ENCODE assay signal across 1 cellular context in the genomic region with DNA sequence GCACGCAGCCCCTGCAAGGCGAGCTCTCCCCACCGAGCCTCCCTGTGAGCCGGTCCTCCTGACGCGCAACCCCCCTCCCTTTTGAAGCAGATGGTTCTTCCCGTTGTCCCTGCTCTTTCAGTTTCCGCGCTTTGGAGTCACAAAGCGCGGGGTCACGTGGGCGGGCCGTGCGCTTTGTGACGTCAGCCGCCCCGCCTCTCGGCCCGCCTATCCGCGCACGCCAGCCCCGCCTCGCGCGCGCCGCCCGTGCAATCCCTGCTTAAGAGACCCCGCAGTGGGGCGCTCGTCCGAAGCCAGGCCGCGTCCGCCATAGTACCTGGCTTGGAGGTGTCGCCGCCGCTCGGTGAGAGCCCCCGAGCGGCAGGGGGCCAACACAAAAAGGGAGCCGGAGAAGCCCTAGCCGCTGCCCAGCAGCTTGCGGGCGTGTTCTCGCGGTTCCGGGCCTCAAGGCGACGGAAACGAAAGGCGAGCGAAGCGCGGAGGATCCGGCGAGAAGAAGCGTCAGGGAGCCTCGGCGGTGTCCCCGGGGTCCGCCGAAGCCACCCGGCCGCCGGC.
TF ChIP-seq lines count a peak whose summit lies in the region.

A gene with protein sequence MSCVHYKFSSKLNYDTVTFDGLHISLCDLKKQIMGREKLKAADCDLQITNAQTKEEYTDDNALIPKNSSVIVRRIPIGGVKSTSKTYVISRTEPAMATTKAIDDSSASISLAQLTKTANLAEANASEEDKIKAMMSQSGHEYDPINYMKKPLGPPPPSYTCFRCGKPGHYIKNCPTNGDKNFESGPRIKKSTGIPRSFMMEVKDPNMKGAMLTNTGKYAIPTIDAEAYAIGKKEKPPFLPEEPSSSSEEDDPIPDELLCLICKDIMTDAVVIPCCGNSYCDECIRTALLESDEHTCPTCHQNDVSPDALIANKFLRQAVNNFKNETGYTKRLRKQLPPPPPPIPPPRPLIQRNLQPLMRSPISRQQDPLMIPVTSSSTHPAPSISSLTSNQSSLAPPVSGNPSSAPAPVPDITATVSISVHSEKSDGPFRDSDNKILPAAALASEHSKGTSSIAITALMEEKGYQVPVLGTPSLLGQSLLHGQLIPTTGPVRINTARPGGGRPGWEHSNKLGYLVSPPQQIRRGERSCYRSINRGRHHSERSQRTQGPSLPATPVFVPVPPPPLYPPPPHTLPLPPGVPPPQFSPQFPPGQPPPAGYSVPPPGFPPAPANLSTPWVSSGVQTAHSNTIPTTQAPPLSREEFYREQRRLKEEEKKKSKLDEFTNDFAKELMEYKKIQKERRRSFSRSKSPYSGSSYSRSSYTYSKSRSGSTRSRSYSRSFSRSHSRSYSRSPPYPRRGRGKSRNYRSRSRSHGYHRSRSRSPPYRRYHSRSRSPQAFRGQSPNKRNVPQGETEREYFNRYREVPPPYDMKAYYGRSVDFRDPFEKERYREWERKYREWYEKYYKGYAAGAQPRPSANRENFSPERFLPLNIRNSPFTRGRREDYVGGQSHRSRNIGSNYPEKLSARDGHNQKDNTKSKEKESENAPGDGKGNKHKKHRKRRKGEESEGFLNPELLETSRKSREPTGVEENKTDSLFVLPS (N-terminal part only) (plus strand): TSS at position 272 of the 555 bp plus-strand sequence. CDS start 1,061 bp downstream, outside the sequence.

TF ChIP-seq in K562, 482 proteins besides CTCF, POLR2A, EP300 and RAD21 (continued from another document and continues in another):
- TF ChIP-seq, protein P1, sequence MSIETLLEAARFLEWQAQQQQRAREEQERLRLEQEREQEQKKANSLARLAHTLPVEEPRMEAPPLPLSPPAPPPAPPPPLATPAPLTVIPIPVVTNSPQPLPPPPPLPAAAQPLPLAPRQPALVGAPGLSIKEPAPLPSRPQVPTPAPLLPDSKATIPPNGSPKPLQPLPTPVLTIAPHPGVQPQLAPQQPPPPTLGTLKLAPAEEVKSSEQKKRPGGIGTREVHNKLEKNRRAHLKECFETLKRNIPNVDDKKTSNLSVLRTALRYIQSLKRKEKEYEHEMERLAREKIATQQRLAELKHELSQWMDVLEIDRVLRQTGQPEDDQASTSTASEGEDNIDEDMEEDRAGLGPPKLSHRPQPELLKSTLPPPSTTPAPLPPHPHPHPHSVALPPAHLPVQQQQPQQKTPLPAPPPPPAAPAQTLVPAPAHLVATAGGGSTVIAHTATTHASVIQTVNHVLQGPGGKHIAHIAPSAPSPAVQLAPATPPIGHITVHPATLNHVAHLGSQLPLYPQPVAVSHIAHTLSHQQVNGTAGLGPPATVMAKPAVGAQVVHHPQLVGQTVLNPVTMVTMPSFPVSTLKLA (conservative IDR thresholded peaks at IDR 0.05): peak; percentile 93 to 94
- TF ChIP-seq TBL1XR1 (IDR thresholded peaks at IDR 0.05; ENCODE audit: low read length in 2 of 2) (peak in 1 of 2 experiments; percentile 49; a peak in 1 of 4 replicates), MYC (IDR thresholded peaks at IDR 0.05; ENCODE audit: low read depth, low read length) (peak; percentile 88), MYC (CRISPR knock-in tag; IDR thresholded peaks at IDR 0.05; ENCODE audit: borderline replicate concordance, low read depth) (no peak), NR4A1 (CRISPR knock-in tag; IDR thresholded peaks at IDR 0.05) (0 out of 2 replicates have a peak, but pooled peaks have one; percentile 24), NR4A1 (tag; IDR thresholded peaks at IDR 0.05) (0 out of 2 replicates have a peak, but pooled peaks have one; percentile 49), ZKSCAN1 (IDR thresholded peaks at IDR 0.05; ENCODE audit: low read depth, low read length) (peak; percentile 3; the same call in 1 of the 2 replicates), MAZ (CRISPR knock-in tag; conservative IDR thresholded peaks at IDR 0.05 in 1 of 2, IDR thresholded peaks at IDR 0.05 in 1 of 2) (peak; percentile 86 to 90), TAF1 (IDR thresholded peaks at IDR 0.05; ENCODE audit: control insufficient read depth, extremely low read depth, insufficient read depth, low read length, severe bottlenecking) (peak; percentile 96), RB1 (IDR thresholded peaks at IDR 0.05; ENCODE audit: low read depth) (peak; percentile 93), SIRT6 (IDR thresholded peaks at IDR 0.05; ENCODE audit: low read depth, low read length) (no peak), CEBPG (CRISPR knock-in tag; IDR thresholded peaks at IDR 0.05) (0 out of 2 replicates have a peak, but pooled peaks have one; percentile 20), CEBPG (tag; conservative IDR thresholded peaks at IDR 0.05 in 1 of 2, IDR thresholded peaks at IDR 0.05 in 1 of 2) (no peak), CBX1 (IDR thresholded peaks at IDR 0.05; ENCODE audit: low read depth) (peak; percentile 77; the same call in 1 of the 2 replicates), NFIC (IDR thresholded peaks at IDR 0.05) (peak; percentile 53), EZH2 (IDR thresholded peaks at IDR 0.05; ENCODE audit: borderline replicate concordance, low read depth, low read length) (no peak), MEIS2 (IDR thresholded peaks at IDR 0.05; ENCODE audit: partially characterized antibody) (peak; percentile 1), RFX1 (IDR thresholded peaks at IDR 0.05) (no peak), CHD2 (IDR thresholded peaks at IDR 0.05; ENCODE audit: low read depth, low read length) (no peak), JUND (IDR thresholded peaks at IDR 0.05; ENCODE audit: borderline replicate concordance, low read depth, low read length) (peak; percentile 94), JUND (tag; IDR thresholded peaks at IDR 0.05; ENCODE audit: borderline replicate concordance, low read depth, low read length) (peak; percentile 11; the same call in 1 of the 3 replicates), NR1H2 (CRISPR knock-in tag; IDR thresholded peaks at IDR 0.05) (0 out of 2 replicates have a peak, but pooled peaks have one; percentile 76), KDM2B (CRISPR knock-in tag; IDR thresholded peaks at IDR 0.05) (0 out of 2 replicates have a peak, but pooled peaks have one; percentile 34), GTF2F1 (IDR thresholded peaks at IDR 0.05; ENCODE audit: low read depth, low read length) (0 out of 2 replicates have a peak, but pooled peaks have one; percentile 48), CXXC5 (CRISPR knock-in tag; IDR thresholded peaks at IDR 0.05) (peak; percentile 97), NRF1 (conservative IDR thresholded peaks at IDR 0.05 in 1 of 2, IDR thresholded peaks at IDR 0.05 in 1 of 2) (peak; percentile 89 to 91), KAT2B (IDR thresholded peaks at IDR 0.05; ENCODE audit: low read depth, low read length) (peak; percentile 77), KDM5B (IDR thresholded peaks at IDR 0.05; ENCODE audit: insufficient replicate concordance, low read depth, low read length) (peak; percentile 85), ZNF23 (CRISPR knock-in tag; IDR thresholded peaks at IDR 0.05) (no peak)
- TF ChIP-seq, protein P2, sequence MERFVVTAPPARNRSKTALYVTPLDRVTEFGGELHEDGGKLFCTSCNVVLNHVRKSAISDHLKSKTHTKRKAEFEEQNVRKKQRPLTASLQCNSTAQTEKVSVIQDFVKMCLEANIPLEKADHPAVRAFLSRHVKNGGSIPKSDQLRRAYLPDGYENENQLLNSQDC (CRISPR knock-in tag; IDR thresholded peaks at IDR 0.05): peak; percentile 79; the same call in 1 of the 2 replicates
- TF ChIP-seq, protein P3, sequence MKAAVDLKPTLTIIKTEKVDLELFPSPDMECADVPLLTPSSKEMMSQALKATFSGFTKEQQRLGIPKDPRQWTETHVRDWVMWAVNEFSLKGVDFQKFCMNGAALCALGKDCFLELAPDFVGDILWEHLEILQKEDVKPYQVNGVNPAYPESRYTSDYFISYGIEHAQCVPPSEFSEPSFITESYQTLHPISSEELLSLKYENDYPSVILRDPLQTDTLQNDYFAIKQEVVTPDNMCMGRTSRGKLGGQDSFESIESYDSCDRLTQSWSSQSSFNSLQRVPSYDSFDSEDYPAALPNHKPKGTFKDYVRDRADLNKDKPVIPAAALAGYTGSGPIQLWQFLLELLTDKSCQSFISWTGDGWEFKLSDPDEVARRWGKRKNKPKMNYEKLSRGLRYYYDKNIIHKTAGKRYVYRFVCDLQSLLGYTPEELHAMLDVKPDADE (conservative IDR thresholded peaks at IDR 0.05; ENCODE audit: control insufficient read depth, low read depth, low read length): no peak; the same call in 1 of the 2 replicates
- TF ChIP-seq, protein P4, sequence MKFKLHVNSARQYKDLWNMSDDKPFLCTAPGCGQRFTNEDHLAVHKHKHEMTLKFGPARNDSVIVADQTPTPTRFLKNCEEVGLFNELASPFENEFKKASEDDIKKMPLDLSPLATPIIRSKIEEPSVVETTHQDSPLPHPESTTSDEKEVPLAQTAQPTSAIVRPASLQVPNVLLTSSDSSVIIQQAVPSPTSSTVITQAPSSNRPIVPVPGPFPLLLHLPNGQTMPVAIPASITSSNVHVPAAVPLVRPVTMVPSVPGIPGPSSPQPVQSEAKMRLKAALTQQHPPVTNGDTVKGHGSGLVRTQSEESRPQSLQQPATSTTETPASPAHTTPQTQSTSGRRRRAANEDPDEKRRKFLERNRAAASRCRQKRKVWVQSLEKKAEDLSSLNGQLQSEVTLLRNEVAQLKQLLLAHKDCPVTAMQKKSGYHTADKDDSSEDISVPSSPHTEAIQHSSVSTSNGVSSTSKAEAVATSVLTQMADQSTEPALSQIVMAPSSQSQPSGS (CRISPR knock-in tag; IDR thresholded peaks at IDR 0.05): no peak
- TF ChIP-seq, protein P5, sequence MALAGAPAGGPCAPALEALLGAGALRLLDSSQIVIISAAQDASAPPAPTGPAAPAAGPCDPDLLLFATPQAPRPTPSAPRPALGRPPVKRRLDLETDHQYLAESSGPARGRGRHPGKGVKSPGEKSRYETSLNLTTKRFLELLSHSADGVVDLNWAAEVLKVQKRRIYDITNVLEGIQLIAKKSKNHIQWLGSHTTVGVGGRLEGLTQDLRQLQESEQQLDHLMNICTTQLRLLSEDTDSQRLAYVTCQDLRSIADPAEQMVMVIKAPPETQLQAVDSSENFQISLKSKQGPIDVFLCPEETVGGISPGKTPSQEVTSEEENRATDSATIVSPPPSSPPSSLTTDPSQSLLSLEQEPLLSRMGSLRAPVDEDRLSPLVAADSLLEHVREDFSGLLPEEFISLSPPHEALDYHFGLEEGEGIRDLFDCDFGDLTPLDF (CRISPR knock-in tag; IDR thresholded peaks at IDR 0.05): peak; percentile 80
- TF ChIP-seq, protein P6, sequence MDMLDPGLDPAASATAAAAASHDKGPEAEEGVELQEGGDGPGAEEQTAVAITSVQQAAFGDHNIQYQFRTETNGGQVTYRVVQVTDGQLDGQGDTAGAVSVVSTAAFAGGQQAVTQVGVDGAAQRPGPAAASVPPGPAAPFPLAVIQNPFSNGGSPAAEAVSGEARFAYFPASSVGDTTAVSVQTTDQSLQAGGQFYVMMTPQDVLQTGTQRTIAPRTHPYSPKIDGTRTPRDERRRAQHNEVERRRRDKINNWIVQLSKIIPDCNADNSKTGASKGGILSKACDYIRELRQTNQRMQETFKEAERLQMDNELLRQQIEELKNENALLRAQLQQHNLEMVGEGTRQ (CRISPR knock-in tag; IDR thresholded peaks at IDR 0.05): peak; percentile 96
- TF ChIP-seq, protein P7, sequence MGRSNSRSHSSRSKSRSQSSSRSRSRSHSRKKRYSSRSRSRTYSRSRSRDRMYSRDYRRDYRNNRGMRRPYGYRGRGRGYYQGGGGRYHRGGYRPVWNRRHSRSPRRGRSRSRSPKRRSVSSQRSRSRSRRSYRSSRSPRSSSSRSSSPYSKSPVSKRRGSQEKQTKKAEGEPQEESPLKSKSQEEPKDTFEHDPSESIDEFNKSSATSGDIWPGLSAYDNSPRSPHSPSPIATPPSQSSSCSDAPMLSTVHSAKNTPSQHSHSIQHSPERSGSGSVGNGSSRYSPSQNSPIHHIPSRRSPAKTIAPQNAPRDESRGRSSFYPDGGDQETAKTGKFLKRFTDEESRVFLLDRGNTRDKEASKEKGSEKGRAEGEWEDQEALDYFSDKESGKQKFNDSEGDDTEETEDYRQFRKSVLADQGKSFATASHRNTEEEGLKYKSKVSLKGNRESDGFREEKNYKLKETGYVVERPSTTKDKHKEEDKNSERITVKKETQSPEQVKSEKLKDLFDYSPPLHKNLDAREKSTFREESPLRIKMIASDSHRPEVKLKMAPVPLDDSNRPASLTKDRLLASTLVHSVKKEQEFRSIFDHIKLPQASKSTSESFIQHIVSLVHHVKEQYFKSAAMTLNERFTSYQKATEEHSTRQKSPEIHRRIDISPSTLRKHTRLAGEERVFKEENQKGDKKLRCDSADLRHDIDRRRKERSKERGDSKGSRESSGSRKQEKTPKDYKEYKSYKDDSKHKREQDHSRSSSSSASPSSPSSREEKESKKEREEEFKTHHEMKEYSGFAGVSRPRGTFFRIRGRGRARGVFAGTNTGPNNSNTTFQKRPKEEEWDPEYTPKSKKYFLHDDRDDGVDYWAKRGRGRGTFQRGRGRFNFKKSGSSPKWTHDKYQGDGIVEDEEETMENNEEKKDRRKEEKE (IDR thresholded peaks at IDR 0.05; ENCODE audit: borderline replicate concordance in 1 of 2, control insufficient read depth in 1 of 2, low read depth in 2 of 2, low read length in 1 of 2): peak in 1 of 2 experiments; percentile 90; a peak in 2 of 4 replicates
- TF ChIP-seq, protein P8, sequence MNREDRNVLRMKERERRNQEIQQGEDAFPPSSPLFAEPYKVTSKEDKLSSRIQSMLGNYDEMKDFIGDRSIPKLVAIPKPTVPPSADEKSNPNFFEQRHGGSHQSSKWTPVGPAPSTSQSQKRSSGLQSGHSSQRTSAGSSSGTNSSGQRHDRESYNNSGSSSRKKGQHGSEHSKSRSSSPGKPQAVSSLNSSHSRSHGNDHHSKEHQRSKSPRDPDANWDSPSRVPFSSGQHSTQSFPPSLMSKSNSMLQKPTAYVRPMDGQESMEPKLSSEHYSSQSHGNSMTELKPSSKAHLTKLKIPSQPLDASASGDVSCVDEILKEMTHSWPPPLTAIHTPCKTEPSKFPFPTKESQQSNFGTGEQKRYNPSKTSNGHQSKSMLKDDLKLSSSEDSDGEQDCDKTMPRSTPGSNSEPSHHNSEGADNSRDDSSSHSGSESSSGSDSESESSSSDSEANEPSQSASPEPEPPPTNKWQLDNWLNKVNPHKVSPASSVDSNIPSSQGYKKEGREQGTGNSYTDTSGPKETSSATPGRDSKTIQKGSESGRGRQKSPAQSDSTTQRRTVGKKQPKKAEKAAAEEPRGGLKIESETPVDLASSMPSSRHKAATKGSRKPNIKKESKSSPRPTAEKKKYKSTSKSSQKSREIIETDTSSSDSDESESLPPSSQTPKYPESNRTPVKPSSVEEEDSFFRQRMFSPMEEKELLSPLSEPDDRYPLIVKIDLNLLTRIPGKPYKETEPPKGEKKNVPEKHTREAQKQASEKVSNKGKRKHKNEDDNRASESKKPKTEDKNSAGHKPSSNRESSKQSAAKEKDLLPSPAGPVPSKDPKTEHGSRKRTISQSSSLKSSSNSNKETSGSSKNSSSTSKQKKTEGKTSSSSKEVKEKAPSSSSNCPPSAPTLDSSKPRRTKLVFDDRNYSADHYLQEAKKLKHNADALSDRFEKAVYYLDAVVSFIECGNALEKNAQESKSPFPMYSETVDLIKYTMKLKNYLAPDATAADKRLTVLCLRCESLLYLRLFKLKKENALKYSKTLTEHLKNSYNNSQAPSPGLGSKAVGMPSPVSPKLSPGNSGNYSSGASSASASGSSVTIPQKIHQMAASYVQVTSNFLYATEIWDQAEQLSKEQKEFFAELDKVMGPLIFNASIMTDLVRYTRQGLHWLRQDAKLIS (CRISPR knock-in tag; IDR thresholded peaks at IDR 0.05): peak; percentile 92
- TF ChIP-seq, protein P9, sequence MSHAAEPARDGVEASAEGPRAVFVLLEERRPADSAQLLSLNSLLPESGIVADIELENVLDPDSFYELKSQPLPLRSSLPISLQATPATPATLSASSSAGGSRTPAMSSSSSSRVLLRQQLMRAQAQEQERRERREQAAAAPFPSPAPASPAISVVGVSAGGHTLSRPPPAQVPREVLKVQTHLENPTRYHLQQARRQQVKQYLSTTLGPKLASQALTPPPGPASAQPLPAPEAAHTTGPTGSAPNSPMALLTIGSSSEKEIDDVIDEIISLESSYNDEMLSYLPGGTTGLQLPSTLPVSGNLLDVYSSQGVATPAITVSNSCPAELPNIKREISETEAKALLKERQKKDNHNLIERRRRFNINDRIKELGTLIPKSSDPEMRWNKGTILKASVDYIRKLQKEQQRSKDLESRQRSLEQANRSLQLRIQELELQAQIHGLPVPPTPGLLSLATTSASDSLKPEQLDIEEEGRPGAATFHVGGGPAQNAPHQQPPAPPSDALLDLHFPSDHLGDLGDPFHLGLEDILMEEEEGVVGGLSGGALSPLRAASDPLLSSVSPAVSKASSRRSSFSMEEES (CRISPR knock-in tag; IDR thresholded peaks at IDR 0.05): peak; percentile 97
